In the genomic region with DNA sequence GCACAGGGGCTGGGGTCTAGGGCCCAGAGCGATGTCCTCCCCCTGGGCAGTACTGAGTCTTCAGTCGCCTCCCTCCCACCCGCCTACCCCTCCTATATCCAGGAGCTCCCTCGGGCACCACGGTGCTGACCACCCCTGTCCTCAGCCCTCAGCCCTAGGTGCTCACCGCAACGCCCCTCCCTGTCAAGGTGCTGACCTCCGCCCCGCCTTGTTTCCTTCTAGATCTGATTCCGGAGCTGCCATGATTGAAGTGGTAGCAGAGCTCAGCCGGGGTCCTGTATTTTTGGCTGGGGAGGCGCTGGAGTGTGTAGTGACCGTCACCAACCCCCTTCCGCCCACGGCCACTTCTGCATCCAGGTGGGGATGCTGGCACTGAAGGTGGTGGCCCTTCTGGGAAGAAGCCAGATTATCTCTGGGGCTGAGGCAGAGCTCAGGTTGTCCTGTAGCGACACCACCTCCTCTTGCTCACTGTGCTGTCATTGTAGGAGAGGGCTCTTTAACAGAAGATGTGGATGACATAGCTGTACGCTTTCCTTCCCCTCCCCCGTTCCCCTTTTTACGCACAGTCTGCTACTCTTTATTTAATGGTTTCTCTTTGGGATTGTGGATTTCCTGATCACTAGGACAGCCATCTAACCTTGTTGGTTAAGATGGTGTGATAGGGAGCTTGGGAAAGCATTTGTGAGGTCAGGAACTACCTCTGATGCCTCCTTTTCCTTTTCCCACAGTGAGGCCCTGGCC, we compare ENCODE assay signal across 9 cellular contexts. TPM values are rescaled to one million over a fixed set of nuclear protein-coding genes. Genes with fewer than 3 reads are reported as not detected.
DNase-seq lines count a peak whose midpoint lies in the region; ATAC-seq, FAIRE-seq and TF ChIP-seq lines count a peak whose summit lies in the region.
"Had no signal": no experiment of that assay in that cellular context is flagged by ENCODE, and none has a peak within 500 bp of the region (broad histone marks: within the 10 kb centered on the region; RNA-seq: fewer than 3 reads in every experiment).

No MANE protein-coding gene starts in this region.

- H3K36me3 Mint-ChIP-seq in stimulated activated effector memory CD8-positive, alpha-beta T cell treated with anti-CD3 and anti-CD28 coated beads, Interleukin-12 subunit alpha, Interleukin-12 subunit beta, amount 100 ng/mL, for 72 hours, result peaks cover 57% of the 10 kb centered on the region

- intact Hi-C loops in left colon (cut with DNase I, micrococcal nuclease), result no loop called here

- H3K27ac Mint-ChIP-seq in stimulated activated effector memory CD8-positive, alpha-beta T cell treated with anti-CD3 and anti-CD28 coated beads, Interleukin-12 subunit alpha, Interleukin-12 subunit beta, amount 100 ng/mL, for 72 hours, result peak overlapping the region; percentile 93

- no peaks in the 10 kb centered on the region for H3K27me3 ChIP-seq in bronchial epithelial cell (ENCODE audit: control insufficient read depth, insufficient read depth, low read length)

- DNase-seq in T-helper 1 cell, result peak in 3 of 5 donors; percentile 34 to 51 (median 38)
- peak; percentile 40 for DNase-seq in bronchial epithelial cell (ENCODE audit: low read depth)
- DNase-seq in left colon, result peak; percentile 75 to 78
- DNase-seq in stimulated activated effector memory CD8-positive, alpha-beta T cell treated with anti-CD3 and anti-CD28 coated beads, Interleukin-12 subunit alpha, Interleukin-12 subunit beta, amount 100 ng/mL, for 72 hours (ENCODE audit: low spot score in 2 of 2), result peak in 1 of 2 donors; percentile 73
- no peak for DNase-seq in HuH-7.5 (ENCODE audit: low spot score)

- H3K4me1 Mint-ChIP-seq in stimulated activated effector memory CD8-positive, alpha-beta T cell treated with anti-CD3 and anti-CD28 coated beads, Interleukin-12 subunit alpha, Interleukin-12 subunit beta, amount 100 ng/mL, for 72 hours, result peaks cover 40% of the 10 kb centered on the region

- H3K36me3 ChIP-seq in bronchial epithelial cell (ENCODE audit: control insufficient read depth, insufficient read depth, low read length), result peaks cover 21% of the 10 kb centered on the region

- ATAC-seq in GM18867 (IDR thresholded peaks at IDR 0.05; ENCODE audit: unreplicated experiment), result peak; percentile 33
- peak; percentile 22 for ATAC-seq in HG03135 (IDR thresholded peaks at IDR 0.05; ENCODE audit: unreplicated experiment)
- peak; percentile 53 for ATAC-seq in left colon
- peak; percentile 56 for ATAC-seq in stimulated activated effector memory CD8-positive, alpha-beta T cell treated with anti-CD3 and anti-CD28 coated beads, Interleukin-12 subunit alpha, Interleukin-12 subunit beta, amount 100 ng/mL, for 72 hours

- H3K4me3 ChIP-seq in bronchial epithelial cell (ENCODE audit: low read depth, low read length), result peak overlapping the region; percentile 73

- FAIRE-seq in bronchial epithelial cell (lab: Jason Lieb, UNC), result no peak
- FAIRE-seq: islet of Langerhans had no signal

- H3K27ac ChIP-seq in 22Rv1, result peak overlapping the region; percentile 92

- peak overlapping the region; percentile 93 for H3K4me3 Mint-ChIP-seq in stimulated activated effector memory CD8-positive, alpha-beta T cell treated with anti-CD3 and anti-CD28 coated beads, Interleukin-12 subunit alpha, Interleukin-12 subunit beta, amount 100 ng/mL, for 72 hours

- no peak for TF ChIP-seq CTCF in 22Rv1 (IDR thresholded peaks at IDR 0.05)
- TF ChIP-seq CTCF in bronchial epithelial cell (IDR thresholded peaks at IDR 0.05; ENCODE audit: insufficient read depth, low read length, severe bottlenecking), result no peak

- no peaks in the 10 kb centered on the region for H3K9me3 Mint-ChIP-seq in stimulated activated effector memory CD8-positive, alpha-beta T cell treated with anti-CD3 and anti-CD28 coated beads, Interleukin-12 subunit alpha, Interleukin-12 subunit beta, amount 100 ng/mL, for 72 hours

RNA-seq across cellular contexts. Expression of gene RGP1, which starts 0.6 kb away (rescaled TPM):
- total RNA-seq in bronchial epithelial cell, result 11.8 and 16.8 TPM in 2 replicates
- total RNA-seq in left colon, result 10 to 100 TPM; 54.8 to 56.3 TPM

RNA-seq across cellular contexts. Expression of gene GBA2, which starts 0.7 kb away (rescaled TPM):
- total RNA-seq in bronchial epithelial cell (34.8 and 37.9 TPM in 2 replicates), left colon (100 to 1,000 TPM; 179 to 186 TPM)

RNA-seq across cellular contexts. Expression of gene MSMP, which starts 4.4 kb away (rescaled TPM):
- total RNA-seq in bronchial epithelial cell, result not detected in 2 replicates
- not detected for total RNA-seq in left colon

RNA-seq across cellular contexts. Expression of gene CREB3, which starts 17.2 kb away (rescaled TPM):
- total RNA-seq in bronchial epithelial cell, result 45.4 and 57.9 TPM in 2 replicates
- 10 to 100 TPM; 40.2 to 40.6 TPM for total RNA-seq in left colon

RNA-seq across cellular contexts. Expression of gene TLN1, which starts 17.7 kb away (rescaled TPM):
- total RNA-seq in bronchial epithelial cell (71.0 and 79.0 TPM in 2 replicates), left colon (100 to 1,000 TPM; 142 to 172 TPM)
